11 cellular contexts compared by ENCODE assay signal in the genomic region with DNA sequence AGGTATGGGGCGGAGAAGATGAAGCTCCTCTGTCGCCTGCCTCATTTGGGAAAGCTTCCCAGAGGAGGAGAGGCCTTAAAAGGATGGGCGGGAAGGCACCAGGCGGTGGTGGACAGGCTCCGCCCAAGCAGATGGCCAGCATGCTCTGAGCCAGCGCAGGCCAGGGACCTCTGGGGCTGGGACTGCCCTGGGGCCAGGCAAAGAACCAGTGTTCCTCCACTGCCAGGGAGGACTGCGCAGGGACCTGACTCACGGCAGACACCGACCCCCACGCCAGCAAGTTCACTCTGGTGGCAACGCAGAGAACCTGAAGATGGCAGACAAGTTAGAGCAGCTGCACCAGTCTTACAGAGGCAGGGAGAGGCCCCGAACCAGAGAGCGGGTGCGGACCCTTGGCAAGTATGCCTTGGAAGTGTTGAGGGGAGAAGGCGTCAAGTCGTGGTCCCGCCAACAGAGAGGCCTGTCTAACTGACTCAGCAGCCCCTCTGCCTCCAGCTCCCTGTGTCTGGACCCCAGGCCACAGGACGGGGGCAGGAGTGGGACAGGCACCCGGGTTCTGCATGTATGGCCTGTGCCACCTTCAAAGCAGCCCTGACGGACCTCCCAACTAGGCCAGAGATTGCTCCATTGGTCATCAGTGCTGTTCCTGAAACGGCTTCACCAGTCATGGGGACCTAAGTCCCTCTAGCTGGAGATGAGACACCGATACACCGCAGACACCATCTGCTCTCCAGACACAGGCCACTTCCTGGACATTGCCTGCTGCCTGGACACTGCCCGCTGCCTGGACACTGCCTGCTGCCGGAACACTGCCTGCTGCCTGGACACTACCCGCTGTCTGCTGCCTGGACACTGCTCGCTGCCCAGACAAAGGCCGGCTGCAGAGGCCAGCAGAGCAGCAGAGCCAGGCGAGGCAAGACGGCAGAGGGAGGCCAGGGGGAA.
DNase-seq lines count a peak whose midpoint lies in the region; ATAC-seq, FAIRE-seq and TF ChIP-seq lines count a peak whose summit lies in the region.
"Had no signal": no experiment of that assay in that cellular context is flagged by ENCODE, and none has a peak within 500 bp of the region (broad histone marks: within the 10 kb centered on the region; RNA-seq: fewer than 3 reads in every experiment).

No MANE protein-coding gene starts in this region.

- ATAC-seq in K562 (peak; percentile 40), left colon (peak; percentile 73), thoracic aorta (ENCODE audit: insufficient number of reproducible peaks, low FRiP score, low read depth) (no peak), GM21737 (IDR thresholded peaks at IDR 0.05; ENCODE audit: unreplicated experiment) (no peak), GM19463 (IDR thresholded peaks at IDR 0.05; ENCODE audit: unreplicated experiment) (no peak), HG03045 (IDR thresholded peaks at IDR 0.05; ENCODE audit: unreplicated experiment) (no peak)

- CTCF ChIA-PET in K562 (lab: Yijun Ruan, JAX; ENCODE audit: low intra/inter-chr PET ratio), result no interaction called here

- H3K4me3 Mint-ChIP-seq in T-helper 2 cell treated with Interferon-gamma antibody and Interleukin-4, amounts not matched to agents 5 μg/mL and 100 μg/mL, for 36 hours, result peak overlapping the region; percentile 80

- peak; percentile 6 for FAIRE-seq in K562 (lab: Jason Lieb, UNC)
- FAIRE-seq: endothelial cell of umbilical vein had no signal

- TF ChIP-seq EP300 in K562 (IDR thresholded peaks at IDR 0.05; ENCODE audit: low read length), result no peak

- peak overlapping the region; percentile 70 to 84 for H3K9ac ChIP-seq in K562 (ENCODE audit: insufficient read depth in 1 of 2, low read depth in 2 of 2, low read length in 2 of 2)

- H2AFZ ChIP-seq in K562 (ENCODE audit: low read depth, low read length), result peak overlapping the region; percentile 87

- peak overlapping the region; percentile 95 for H3K27ac Mint-ChIP-seq in T-helper 2 cell treated with Interferon-gamma antibody and Interleukin-4, amounts not matched to agents 5 μg/mL and 100 μg/mL, for 36 hours

- no peaks in the 10 kb centered on the region for H3K9me3 ChIP-seq in K562 (replicated peaks; ENCODE audit: control insufficient read depth, insufficient read depth, low read depth, low read length)
- no peaks in the 10 kb centered on the region for H3K9me3 ChIP-seq in thoracic aorta

- in situ Hi-C loops in K562 (cut with MboI), result no loop called here

- peaks cover 21% of the 10 kb centered on the region for H3K36me3 Mint-ChIP-seq in T-helper 2 cell treated with Interferon-gamma antibody and Interleukin-4, amounts not matched to agents 5 μg/mL and 100 μg/mL, for 36 hours (ENCODE audit: low read depth)

- peak overlapping the region; percentile 97 for H3K27ac ChIP-seq in K562 (ENCODE audit: extremely low read depth, low read depth, low read length)
- H3K27ac ChIP-seq in thoracic aorta, result peak overlapping the region in 1 of 2 donors; percentile 39
- H3K27ac ChIP-seq: C4-2B had no signal

- H3K4me1 ChIP-seq in K562 (replicated peaks in 1 of 2; ENCODE audit: control insufficient read depth in 2 of 2, insufficient read depth in 2 of 2, low read length in 2 of 2) (peaks cover 66 to 67% of the 10 kb centered on the region in 2 experiments), thoracic aorta (ENCODE audit: control insufficient read depth in 1 of 2, low read depth in 2 of 2) (peaks cover 21 to 53% of the 10 kb centered on the region in 2 donors)

- POLR2A ChIA-PET in K562 (lab: Yijun Ruan, JAX), result interaction anchor here (0.6 to 1.2 kb wide), 4 partner anchors 12 to 122 kb away, joined by 3 to 4 read pairs (median 3); no protein-coding TSS in a partner anchor

- H3K27me3 ChIP-seq in K562 (ENCODE audit: control insufficient read depth in 2 of 2, insufficient read depth in 2 of 2, low read length in 2 of 2), result no peaks in the 10 kb centered on the region; a peak in 1 of 5 replicates
- H3K27me3 ChIP-seq in thoracic aorta (replicated peaks; ENCODE audit: insufficient read depth), result no peaks in the 10 kb centered on the region

- 67% methylated on average over 16 of the region's 30 CpGs for WGBS in K562 (ENCODE audit: insufficient coverage, low coverage, missing lambda C conversion rate)

- H3K9me1 ChIP-seq in K562 (ENCODE audit: control insufficient read depth, insufficient read depth, low read length), result peaks cover 3% of the 10 kb centered on the region

- H3K79me2 ChIP-seq in K562 (ENCODE audit: control insufficient read depth, insufficient read depth, low read length), result peaks cover 84% of the 10 kb centered on the region

- H3K4me3 ChIP-seq in K562 (0 out of 2 replicates have a peak overlapping the region, but pooled peaks have one; percentile 3), thoracic aorta (peak overlapping the region; percentile 61)

- TF ChIP-seq CTCF in K562 (IDR thresholded peaks at IDR 0.05 in 2 of 3, conservative IDR thresholded peaks at IDR 0.05 in 1 of 3; ENCODE audit: insufficient read depth in 2 of 3, low read depth in 1 of 3, low read length in 3 of 3), result no peak
- no peak for TF ChIP-seq CTCF in thoracic aorta (IDR thresholded peaks at IDR 0.05)

- peak overlapping the region; percentile 87 for H3K4me2 ChIP-seq in K562 (ENCODE audit: insufficient read depth, low read length)

- TF ChIP-seq POLR2A in K562 (conservative IDR thresholded peaks at IDR 0.05), result no peak

- BruUV-seq in K562 (replicated peaks; lab: Mats Ljungman, UMichigan), result no TSS peak

- intact Hi-C loops in K562 (cut with micrococcal nuclease) (no loop called here), left colon (cut with DNase I, micrococcal nuclease) (no loop called here)

- peaks cover 2% of the 10 kb centered on the region for H3K27me3 Mint-ChIP-seq in T-helper 2 cell treated with Interferon-gamma antibody and Interleukin-4, amounts not matched to agents 5 μg/mL and 100 μg/mL, for 36 hours (ENCODE audit: low read depth)

- H3K36me3 ChIP-seq in K562 (ENCODE audit: control insufficient read depth, insufficient read depth, low read length), result 0 out of 3 replicates have a peak, but pooled peaks cover 2% of the 10 kb centered on the region
- H3K36me3 ChIP-seq in thoracic aorta, result no peaks in the 10 kb centered on the region

- H4K20me1 ChIP-seq in K562 (replicated peaks; ENCODE audit: control insufficient read depth, insufficient read depth, low read length), result no peaks in the 10 kb centered on the region

- H3K4me1 Mint-ChIP-seq in T-helper 2 cell treated with Interferon-gamma antibody and Interleukin-4, amounts not matched to agents 5 μg/mL and 100 μg/mL, for 36 hours (ENCODE audit: low read depth), result peaks cover 60% of the 10 kb centered on the region

- no peak for DNase-seq in T-helper 2 cell treated with Interferon-gamma antibody and Interleukin-4, amounts not matched to agents 5 μg/mL and 100 μg/mL, for 36 hours (ENCODE audit: low spot score)
- DNase-seq in T-helper 2 cell (no peak), K562 (ENCODE audit: extremely low read depth in 1 of 4, low spot score in 3 of 4) (peak in 3 of 4 experiments; percentile 39 to 48 (median 43)), left colon (peak; percentile 64 to 67), thoracic aorta (ENCODE audit: low spot score) (no peak)
- DNase-seq: NCI-H1092 treated with DMSO at 0.1 percent for 48 hours had no signal

- H3K9me3 Mint-ChIP-seq in T-helper 2 cell treated with Interferon-gamma antibody and Interleukin-4, amounts not matched to agents 5 μg/mL and 100 μg/mL, for 36 hours, result no peaks in the 10 kb centered on the region

- TF ChIP-seq RAD21 in K562 (CRISPR knock-in tag; conservative IDR thresholded peaks at IDR 0.05 in 1 of 2, IDR thresholded peaks at IDR 0.05 in 1 of 2), result no peak

TF ChIP-seq in K562, 482 proteins besides CTCF, POLR2A, EP300 and RAD21 (continues in another document):
- TF ChIP-seq, protein P1, sequence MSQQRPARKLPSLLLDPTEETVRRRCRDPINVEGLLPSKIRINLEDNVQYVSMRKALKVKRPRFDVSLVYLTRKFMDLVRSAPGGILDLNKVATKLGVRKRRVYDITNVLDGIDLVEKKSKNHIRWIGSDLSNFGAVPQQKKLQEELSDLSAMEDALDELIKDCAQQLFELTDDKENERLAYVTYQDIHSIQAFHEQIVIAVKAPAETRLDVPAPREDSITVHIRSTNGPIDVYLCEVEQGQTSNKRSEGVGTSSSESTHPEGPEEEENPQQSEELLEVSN (IDR thresholded peaks at IDR 0.05; ENCODE audit: borderline replicate concordance in 1 of 2, extremely low read depth in 1 of 2, insufficient read depth in 1 of 2, insufficient read length in 1 of 2, low read depth in 1 of 2, low read length in 1 of 2, poor library complexity in 1 of 2, severe bottlenecking in 1 of 2), result peak; percentile 85 to 86
- TF ChIP-seq HNRNPK (IDR thresholded peaks at IDR 0.05; ENCODE audit: low read depth, low read length, poor library complexity, severe bottlenecking), result no peak
- no peak for TF ChIP-seq BRF1 (IDR thresholded peaks at IDR 0.05; ENCODE audit: borderline replicate concordance, extremely low read depth, insufficient read length)
- TF ChIP-seq SMARCB1 (IDR thresholded peaks at IDR 0.05; ENCODE audit: insufficient read length, low read depth), result no peak
- TF ChIP-seq ZNF239 (CRISPR knock-in tag; IDR thresholded peaks at IDR 0.05), result no peak
- TF ChIP-seq ZNF217 (CRISPR knock-in tag; IDR thresholded peaks at IDR 0.05), result no peak
- peak; percentile 8; the same call in 1 of the 2 replicates for TF ChIP-seq ZNF76 (CRISPR knock-in tag; IDR thresholded peaks at IDR 0.05; ENCODE audit: borderline replicate concordance)
- no peak for TF ChIP-seq ZNF785 (CRISPR knock-in tag; IDR thresholded peaks at IDR 0.05)
- TF ChIP-seq CTBP1 (IDR thresholded peaks at IDR 0.05; ENCODE audit: borderline replicate concordance), result no peak
- no peak for TF ChIP-seq KLF13 (tag; IDR thresholded peaks at IDR 0.05; ENCODE audit: borderline replicate concordance, low read depth)
- no peak for TF ChIP-seq NCOR1 (IDR thresholded peaks at IDR 0.05)
- no peak for TF ChIP-seq FOXO4 (CRISPR knock-in tag; IDR thresholded peaks at IDR 0.05)
- TF ChIP-seq ZZZ3 (IDR thresholded peaks at IDR 0.05), result no peak
- TF ChIP-seq COPS2 (conservative IDR thresholded peaks at IDR 0.05), result no peak

Comparison
In these comparisons a context has a peak if more than half of its experiments do, and no peak if none do; other contexts are left out.
1. DNase-seq: peak in K562 (3 of 4) and left colon (2 of 2); none in T-helper 2 cell treated with Interferon-gamma antibody and Interleukin-4, amounts not matched to agents 5 μg/mL and 100 μg/mL, for 36 hours (single experiment), T-helper 2 cell (0 of 5) and thoracic aorta (single experiment).
2. ATAC-seq: peak in K562 (single experiment) and left colon (single experiment); none in thoracic aorta (single experiment), GM21737 (single experiment), GM19463 (single experiment) and HG03045 (single experiment).